ENCODE assay signal across 17 cellular contexts in genomic region chr4:149518471-149518870, GRCh38.
A peak's percentile ranks its signal among the peaks of the same experiment; 100 is the strongest.
DNase-seq lines count a peak whose midpoint lies in the region; ATAC-seq and TF ChIP-seq lines count a peak whose summit lies in the region.
"Had no signal": no experiment of that assay in that cellular context is flagged by ENCODE, and none has a peak within 500 bp of the region (broad histone marks: within the 10 kb centered on the region; RNA-seq: fewer than 3 reads in every experiment).

No MANE protein-coding gene starts in this region.

- H3K4me3 ChIP-seq in GM23338 (no peak overlapping the region), retinal pigment epithelial cell (ENCODE audit: low read length) (no peak overlapping the region)

- TF ChIP-seq CTCF in GM23338 (conservative IDR thresholded peaks at IDR 0.05; ENCODE audit: low read depth in 2 of 2) (no peak), retinal pigment epithelial cell (conservative IDR thresholded peaks at IDR 0.05; ENCODE audit: low read depth, low read length) (no peak), GM13977 (IDR thresholded peaks at IDR 0.05; ENCODE audit: extremely low read depth, insufficient read depth, missing control alignments) (no peak)

- no peaks in the 10 kb centered on the region for H4K20me1 ChIP-seq in GM23338 (replicated peaks; ENCODE audit: insufficient read depth)

- H3K27me3 Mint-ChIP-seq in GM23338 (ENCODE audit: insufficient read depth, low read depth, poor library complexity), result peaks cover 2% of the 10 kb centered on the region
- H3K27me3 Mint-ChIP-seq: CD4-positive, CD25-positive, alpha-beta regulatory T cell; CD8-positive, alpha-beta memory T cell; IgD-negative memory B cell had no signal

- H3K27ac Mint-ChIP-seq in GM23338, result peak overlapping the region; percentile 6; the same call in 1 of the 2 replicates
- H3K27ac Mint-ChIP-seq: CD4-positive, CD25-positive, alpha-beta regulatory T cell; CD8-positive, alpha-beta memory T cell had no signal

- H3K36me3 Mint-ChIP-seq in GM23338 (ENCODE audit: low read depth), result no peaks in the 10 kb centered on the region
- H3K36me3 Mint-ChIP-seq: CD4-positive, CD25-positive, alpha-beta regulatory T cell; CD8-positive, alpha-beta memory T cell; IgD-negative memory B cell had no signal

- H2AFZ ChIP-seq in GM23338, result peak overlapping the region; percentile 80

- in situ Hi-C loops in GM13977 (cut with MboI; ENCODE audit: low pct_unique_long_range_greater_than_20kb, low sequenced_read_pairs, unreplicated experiment), result no loop called here

- no peaks in the 10 kb centered on the region for H3K79me2 ChIP-seq in GM23338 (replicated peaks; ENCODE audit: insufficient read depth)

- peaks cover 2% of the 10 kb centered on the region; the same call in 1 of the 3 replicates for H3K9me3 Mint-ChIP-seq in GM23338

- no peaks in the 10 kb centered on the region for H3K36me3 ChIP-seq in GM23338 (ENCODE audit: insufficient read depth)
- H3K36me3 ChIP-seq: BE2C had no signal

- ATAC-seq in GM23338, result no peak
- ATAC-seq: HepG2 had no signal

- no peaks in the 10 kb centered on the region for H3K27me3 ChIP-seq in GM23338 (ENCODE audit: insufficient read depth)
- H3K27me3 ChIP-seq: BE2C had no signal

- peaks cover 6% of the 10 kb centered on the region; the same call in 2 of the 3 replicates for H3K4me1 Mint-ChIP-seq in GM23338
- H3K4me1 Mint-ChIP-seq: CD4-positive, CD25-positive, alpha-beta regulatory T cell; CD8-positive, alpha-beta memory T cell; IgD-negative memory B cell had no signal

- H3F3A ChIP-seq in GM23338 (replicated peaks; ENCODE audit: low read depth), result no peaks in the 10 kb centered on the region

- H3K27ac ChIP-seq in GM23338 (ENCODE audit: low read depth), result no peak overlapping the region

- no peak overlapping the region for H3K4me3 Mint-ChIP-seq in GM23338
- H3K4me3 Mint-ChIP-seq: CD4-positive, CD25-positive, alpha-beta regulatory T cell; CD8-positive, alpha-beta memory T cell; IgD-negative memory B cell had no signal

- H3K9me2 ChIP-seq in GM23338 (ENCODE audit: insufficient read depth), result peaks cover 3% of the 10 kb centered on the region

- H3K4me2 ChIP-seq in GM23338, result no peak overlapping the region

- DNase-seq in GM23338 (ENCODE audit: low spot score) (no peak), MV-4-11 (lab: John Stamatoyannopoulos, UW) (peak; percentile 16), astrocyte of the hippocampus (ENCODE audit: low read depth, low spot score) (peak; percentile 3), retinal pigment epithelial cell (ENCODE audit: low read depth) (peak; percentile 52), D341Med (ENCODE audit: low spot score) (no peak), GM13977 (ENCODE audit: low spot score) (no peak)
- DNase-seq in activated CD8-positive, alpha-beta memory T cell treated with anti-CD3 and anti-CD28 coated beads, Interleukin-2, amount 50 U/mL, for 4 hours, result no peak
- DNase-seq: ACHN; BE2C; C1 segment of cervical spinal cord; CD4-positive, CD25-positive, alpha-beta regulatory T cell; CD8-positive, alpha-beta memory T cell; COR-L47; GOT3; H7 had no signal

- H3K4me1 ChIP-seq in GM23338 (ENCODE audit: insufficient read depth), result peaks cover 4% of the 10 kb centered on the region; the same call in 1 of the 2 replicates
- H3K4me1 ChIP-seq: BE2C had no signal

TF ChIP-seq in GM23338, 12 proteins besides CTCF, POLR2A, EP300 and RAD21:
- TF ChIP-seq NANOG (IDR thresholded peaks at IDR 0.05; ENCODE audit: borderline replicate concordance) (no peak), STAT1 (IDR thresholded peaks at IDR 0.05; ENCODE audit: unreplicated experiment) (no peak), POLR2AphosphoS5 (IDR thresholded peaks at IDR 0.05; ENCODE audit: low read depth) (no peak), EZH2phosphoT487 (IDR thresholded peaks at IDR 0.05; ENCODE audit: unreplicated experiment) (no peak), EZH2 (IDR thresholded peaks at IDR 0.05; ENCODE audit: low read depth, unreplicated experiment) (no peak), ZNF462 (CRISPR knock-in tag; IDR thresholded peaks at IDR 0.05) (no peak), ZNF331 (CRISPR knock-in tag; IDR thresholded peaks at IDR 0.05; ENCODE audit: low read depth) (no peak)

Comparison
In these comparisons a context has a peak if more than half of its experiments do, and no peak if none do; other contexts are left out.
1. DNase-seq: peak in MV-4-11 (single experiment), astrocyte of the hippocampus (single experiment) and retinal pigment epithelial cell (single experiment); none in GM23338 (single experiment), D341Med (single experiment), GM13977 (single experiment) and activated CD8-positive, alpha-beta memory T cell treated with anti-CD3 and anti-CD28 coated beads, Interleukin-2, amount 50 U/mL, for 4 hours (single experiment).